Comparison of ENCODE assay signal across 21 cellular contexts in genomic region chr15:54620916-54621315, GRCh38.
"Had no signal": no experiment of that assay in that cellular context is flagged by ENCODE, and none has a peak within 500 bp of the region (broad histone marks: within the 10 kb centered on the region; RNA-seq: fewer than 3 reads in every experiment).

No MANE protein-coding gene starts in this region.

- H3K27ac ChIP-seq: SJCRH30 had no signal

- H3K36me3 ChIP-seq: SJCRH30 had no signal

- H3K4me3 ChIP-seq: SJCRH30 had no signal

- H3K27me3 ChIP-seq: SJCRH30 had no signal

- H3K9me3 ChIP-seq: SJCRH30 had no signal

- DNase-seq: IMR-90, Kasumi-1, KG1, MV-4-11, NCI-H1048, NCI-H1105, NCI-H1417, NCI-H1436 treated with DMSO at 0.1 percent for 48 hours, NCI-H1694, NCI-H187 treated with DMSO at 0.1 percent for 48 hours, NCI-H2029 treated with DMSO at 0.1 percent for 48 hours, NCI-H2171 treated with DMSO at 0.1 percent for 48 hours, NCI-H345, NCI-H446 treated with DMSO at 0.1 percent for 48 hours, NCI-H510A treated with DMSO at 0.1 percent for 48 hours, NCI-H526, NCI-H748 treated with DMSO at 0.1 percent for 48 hours, PC-3, SHP77 treated with DMSO at 0.1 percent for 48 hours, SJCRH30, T-helper 1 cell had no signal

- H3K4me1 ChIP-seq: SJCRH30 had no signal
